ENCODE assay signal across 18 cellular contexts in the genomic region with DNA sequence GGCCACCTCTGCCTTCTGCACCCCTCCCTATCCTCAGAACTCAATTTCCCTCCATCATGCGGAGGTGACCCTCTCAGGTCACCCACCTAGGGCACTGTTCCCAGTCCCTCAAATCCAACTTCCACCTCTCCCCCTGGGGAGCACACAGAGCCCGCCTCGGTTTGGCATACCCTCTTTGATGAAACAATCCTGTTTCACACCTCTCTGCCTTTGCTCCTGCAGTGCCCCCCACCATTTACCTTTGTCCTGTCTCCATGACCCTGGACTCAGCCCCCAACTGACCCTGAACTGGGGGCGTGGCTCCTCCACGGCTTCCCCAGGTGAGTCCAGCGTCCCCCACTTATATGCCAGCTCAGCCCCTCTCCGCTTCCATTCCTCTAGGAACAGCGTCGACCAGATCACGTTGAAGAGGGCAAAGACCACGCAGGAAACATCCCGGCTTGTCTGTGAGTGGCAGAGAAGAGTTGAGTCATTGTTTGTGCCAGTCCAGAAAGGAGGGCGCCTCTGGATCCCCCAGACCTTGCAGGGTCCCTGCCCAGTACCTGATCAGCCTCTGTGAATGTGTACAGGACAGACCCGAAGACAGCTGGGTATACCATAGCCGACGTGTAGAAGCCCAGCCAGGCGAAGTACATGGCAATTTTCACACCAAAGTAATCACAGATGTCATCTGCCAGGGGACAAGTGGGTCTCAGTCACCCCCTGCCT. TPM values are rescaled to one million over a fixed set of nuclear protein-coding genes. Genes with fewer than 3 reads are reported as not detected.
DNase-seq lines count a peak whose midpoint lies in the region; ATAC-seq and TF ChIP-seq lines count a peak whose summit lies in the region.
"Had no signal": no experiment of that assay in that cellular context is flagged by ENCODE, and none has a peak within 500 bp of the region (broad histone marks: within the 10 kb centered on the region; RNA-seq: fewer than 3 reads in every experiment).

No MANE protein-coding gene starts in this region.

- H3K9me3 Mint-ChIP-seq in Caco-2 (ENCODE audit: unreplicated experiment) (no peaks in the 10 kb centered on the region), nephron (no peaks in the 10 kb centered on the region)
- no peaks in the 10 kb centered on the region for H3K9me3 Mint-ChIP-seq in dendritic cell treated with granulocyte-macrophage colony-stimulating factor and Interleukin-4, amounts not matched to agents 40 ng/mL and 50 ng/mL, for 4 days

- POLR2A ChIA-PET in Caco-2 (lab: Charles Lee) = no interaction called here

- peak overlapping the region in 10 of 11 experiments; percentile 75 to 95 (median 92); a peak in 15 of 22 replicates for H3K4me2 ChIP-seq in BLaER1 treated with 17β-estradiol and CSF1 and Interleukin-3, amounts not matched to agents 10 nM and 100 nM

- no peak overlapping the region; a peak in 2 of 22 replicates for H3K9ac ChIP-seq in BLaER1 treated with 17β-estradiol and CSF1 and Interleukin-3, amounts not matched to agents 10 nM and 100 nM

- H3K4me1 Mint-ChIP-seq in Caco-2 (ENCODE audit: low read depth, unreplicated experiment) = no peaks in the 10 kb centered on the region
- peaks cover 58% of the 10 kb centered on the region for H3K4me1 Mint-ChIP-seq in dendritic cell treated with granulocyte-macrophage colony-stimulating factor and Interleukin-4, amounts not matched to agents 40 ng/mL and 50 ng/mL, for 4 days (ENCODE audit: low read depth)
- H3K4me1 Mint-ChIP-seq in nephron = peaks cover 16% of the 10 kb centered on the region

- H3K36me3 ChIP-seq in BLaER1 treated with 17β-estradiol and CSF1 and Interleukin-3, amounts not matched to agents 10 nM and 100 nM = peaks cover 7 to 56% (median 12%) of the 10 kb centered on the region in 11 experiments; a peak in 18 of 22 replicates
- H3K36me3 ChIP-seq in Caco-2 (ENCODE audit: control insufficient read depth, insufficient read depth, low read length) = peaks cover 1% of the 10 kb centered on the region; the same call in 1 of the 2 replicates
- H3K36me3 ChIP-seq: adrenal gland, colonic mucosa, pancreas had no signal

- DNase-seq in Caco-2 (no peak), inferior parietal cortex (ENCODE audit: extremely low spot score) (no peak), NCI-H1694 (lab: John Stamatoyannopoulos, UW) (no peak)
- DNase-seq: activated effector memory CD4-positive, alpha-beta T cell treated with Interleukin-2 at 50 U/mL for 16 hours; adrenal gland; colonic mucosa; EL; heart right ventricle; NCI-H524; sigmoid colon; stimulated activated naive B cell treated with anti-CD40 and anti-IgM and Interleukin-4, amounts not matched to agents 10 μg/mL and 1 μg/mL and 100 μg/mL, for 72 hours; T1000 had no signal

- ATAC-seq in HG03521 (IDR thresholded peaks at IDR 0.05; ENCODE audit: unreplicated experiment) = no peak
- ATAC-seq: heart right ventricle; pancreas; stimulated activated naive B cell treated with anti-CD40 and anti-IgM and Interleukin-4, amounts not matched to agents 10 μg/mL and 1 μg/mL and 100 μg/mL, for 72 hours had no signal

- H3K36me3 Mint-ChIP-seq in Caco-2 (ENCODE audit: insufficient read depth, unreplicated experiment) (peaks cover 28% of the 10 kb centered on the region), nephron (ENCODE audit: low read depth) (peaks cover 19% of the 10 kb centered on the region)
- H3K36me3 Mint-ChIP-seq in dendritic cell treated with granulocyte-macrophage colony-stimulating factor and Interleukin-4, amounts not matched to agents 40 ng/mL and 50 ng/mL, for 4 days (ENCODE audit: low read depth) = peaks cover 77% of the 10 kb centered on the region

- BruUV-seq in Caco-2 (replicated peaks; lab: Mats Ljungman, UMichigan) = no TSS peak

- TF ChIP-seq CTCF in Caco-2 (IDR thresholded peaks at IDR 0.05; ENCODE audit: insufficient read depth in 1 of 2, low read depth in 1 of 2, low read length in 1 of 2, severe bottlenecking in 1 of 2, unreplicated experiment in 1 of 2) (no peak), nephron (IDR thresholded peaks at IDR 0.05; ENCODE audit: unreplicated experiment in 3 of 3) (no peak)

- H3K9me3 ChIP-seq in BLaER1 treated with 17β-estradiol and CSF1 and Interleukin-3, amounts not matched to agents 10 nM and 100 nM (replicated peaks in 1 of 11) = peaks cover 0 to 9% (median 6%) of the 10 kb centered on the region in 11 experiments; a peak in 13 of 22 replicates
- H3K9me3 ChIP-seq in Caco-2 = no peaks in the 10 kb centered on the region
- H3K9me3 ChIP-seq: adrenal gland, colonic mucosa, heart right ventricle, pancreas, sigmoid colon, thoracic aorta had no signal

- intact Hi-C loops in Caco-2 (cut with micrococcal nuclease; ENCODE audit: unreplicated experiment) = no loop called here
- intact Hi-C loops in dendritic cell treated with granulocyte-macrophage colony-stimulating factor and Interleukin-4, amounts not matched to agents 40 ng/mL and 50 ng/mL, for 4 days (cut with micrococcal nuclease) = no loop called here

- no peak overlapping the region for H3K4me3 ChIP-seq in BLaER1 treated with 17β-estradiol and CSF1 and Interleukin-3, amounts not matched to agents 10 nM and 100 nM
- H3K4me3 ChIP-seq in Caco-2 (ENCODE audit: low read depth, low read length) = no peak overlapping the region
- H3K4me3 ChIP-seq: adrenal gland, colonic mucosa, heart right ventricle, pancreas, sigmoid colon, thoracic aorta had no signal

- peaks cover 0 to 48% (median 21%) of the 10 kb centered on the region in 11 experiments; a peak in 15 of 22 replicates for H4K20me1 ChIP-seq in BLaER1 treated with 17β-estradiol and CSF1 and Interleukin-3, amounts not matched to agents 10 nM and 100 nM

- peaks cover 15 to 29% (median 20%) of the 10 kb centered on the region in 11 experiments; a peak in 21 of 22 replicates for H3K27me3 ChIP-seq in BLaER1 treated with 17β-estradiol and CSF1 and Interleukin-3, amounts not matched to agents 10 nM and 100 nM
- H3K27me3 ChIP-seq in Caco-2 (replicated peaks; ENCODE audit: control insufficient read depth, insufficient read depth, low read length) = no peaks in the 10 kb centered on the region
- H3K27me3 ChIP-seq: adrenal gland, pancreas had no signal

- peak overlapping the region; percentile 30 for H3K4me3 Mint-ChIP-seq in Caco-2 (ENCODE audit: unreplicated experiment)
- H3K4me3 Mint-ChIP-seq in dendritic cell treated with granulocyte-macrophage colony-stimulating factor and Interleukin-4, amounts not matched to agents 40 ng/mL and 50 ng/mL, for 4 days = no peak overlapping the region
- H3K4me3 Mint-ChIP-seq in nephron = peak overlapping the region; percentile 18 to 69 (median 64)

- H3K27ac Mint-ChIP-seq in Caco-2 (ENCODE audit: unreplicated experiment) (no peak overlapping the region), nephron (no peak overlapping the region)
- peak overlapping the region; percentile 25 for H3K27ac Mint-ChIP-seq in dendritic cell treated with granulocyte-macrophage colony-stimulating factor and Interleukin-4, amounts not matched to agents 40 ng/mL and 50 ng/mL, for 4 days
- H3K27ac Mint-ChIP-seq: stimulated activated naive B cell treated with anti-CD40 and anti-IgM and Interleukin-4, amounts not matched to agents 10 μg/mL and 1 μg/mL and 100 μg/mL, for 72 hours had no signal

- CTCF ChIA-PET in Caco-2 (lab: Charles Lee) = interaction anchor here (1.6 kb wide), 1 partner anchor 18 kb away, joined by 3 read pairs; no protein-coding TSS in a partner anchor

- H3K27ac ChIP-seq in BLaER1 treated with 17β-estradiol and CSF1 and Interleukin-3, amounts not matched to agents 10 nM and 100 nM = no peak overlapping the region
- H3K27ac ChIP-seq: adrenal gland, colonic mucosa, heart right ventricle, pancreas, sigmoid colon, thoracic aorta had no signal

- no peaks in the 10 kb centered on the region for H3K27me3 Mint-ChIP-seq in Caco-2 (ENCODE audit: insufficient read depth, unreplicated experiment)
- H3K27me3 Mint-ChIP-seq in dendritic cell treated with granulocyte-macrophage colony-stimulating factor and Interleukin-4, amounts not matched to agents 40 ng/mL and 50 ng/mL, for 4 days = peaks cover 35% of the 10 kb centered on the region
- H3K27me3 Mint-ChIP-seq in nephron (ENCODE audit: low read depth) = peaks cover 27% of the 10 kb centered on the region

- peaks cover 42 to 73% (median 53%) of the 10 kb centered on the region in 10 experiments for H3K4me1 ChIP-seq in BLaER1 treated with 17β-estradiol and CSF1 and Interleukin-3, amounts not matched to agents 10 nM and 100 nM
- H3K4me1 ChIP-seq in Caco-2 = peaks cover 24% of the 10 kb centered on the region

RNA-seq across cellular contexts. Expression of a gene that starts 4.0 kb away (rescaled TPM):
- total RNA-seq in Caco-2 (2022) = 11.5 TPM in 2 replicates

RNA-seq across cellular contexts. Expression of a gene that starts 6.7 kb away (rescaled TPM):
- 50.1 and 50.7 TPM in 2 replicates for total RNA-seq in Caco-2 (2022)

RNA-seq across cellular contexts. Expression of a gene that starts 21.3 kb away (rescaled TPM):
- 43.8 and 55.6 TPM in 2 replicates for total RNA-seq in Caco-2 (2022)

RNA-seq across cellular contexts. Expression of a gene that starts 25.0 kb away (rescaled TPM):
- total RNA-seq in Caco-2 (2022) = 78.9 and 88.5 TPM in 2 replicates

RNA-seq across cellular contexts. Expression of a gene that starts 27.5 kb away (rescaled TPM):
- total RNA-seq in Caco-2 (2022) = 9.4 and 11.3 TPM in 2 replicates
